In the genomic region with DNA sequence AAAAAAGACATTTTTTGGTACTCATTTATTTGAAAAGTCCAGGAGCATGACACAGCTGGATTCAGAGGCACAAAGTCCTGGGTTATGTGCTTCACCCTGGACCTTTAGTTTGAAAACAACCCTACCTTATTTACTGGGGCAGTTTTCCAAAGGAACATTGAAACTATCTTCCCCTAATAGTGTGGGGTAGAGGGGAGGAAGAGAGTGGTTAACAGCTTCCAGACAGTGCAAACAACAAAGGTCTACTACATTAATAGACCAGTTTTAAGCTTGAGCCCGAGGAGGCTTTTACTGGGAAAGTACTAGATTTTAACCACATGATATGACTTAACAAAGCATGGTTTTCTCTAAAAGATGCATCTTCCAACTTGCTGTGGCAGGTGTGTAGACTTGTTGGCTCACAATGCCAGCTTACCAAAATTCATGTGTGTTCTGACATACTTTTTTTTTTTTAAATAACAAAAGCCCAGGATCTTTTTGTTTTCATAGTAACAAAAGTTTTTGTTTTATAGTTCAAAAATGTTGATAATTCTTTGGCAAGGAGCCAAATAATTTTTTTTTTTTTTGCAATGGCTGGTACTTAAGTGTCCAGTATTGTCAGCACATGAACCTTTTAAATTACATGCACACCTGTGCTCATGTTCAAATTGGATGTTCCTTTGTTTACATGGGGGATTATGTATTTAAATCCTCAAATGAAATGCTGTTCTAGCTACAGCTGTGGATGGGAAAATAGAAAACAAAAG, we compare ENCODE assay signal across 1 cellular context.
TF ChIP-seq lines count a peak whose summit lies in the region.

No MANE protein-coding gene starts in this region.

TF ChIP-seq in K562, 482 proteins besides CTCF, POLR2A, EP300 and RAD21 (continues in another document):
- TF ChIP-seq ZNF184 (CRISPR knock-in tag; IDR thresholded peaks at IDR 0.05) = no peak
- TF ChIP-seq CREM (IDR thresholded peaks at IDR 0.05; ENCODE audit: low read depth) = no peak
- no peak for TF ChIP-seq SRF (CRISPR knock-in tag; IDR thresholded peaks at IDR 0.05)
- TF ChIP-seq ZNF764 (CRISPR knock-in tag; IDR thresholded peaks at IDR 0.05; ENCODE audit: low read depth) = no peak
- TF ChIP-seq, protein P1, sequence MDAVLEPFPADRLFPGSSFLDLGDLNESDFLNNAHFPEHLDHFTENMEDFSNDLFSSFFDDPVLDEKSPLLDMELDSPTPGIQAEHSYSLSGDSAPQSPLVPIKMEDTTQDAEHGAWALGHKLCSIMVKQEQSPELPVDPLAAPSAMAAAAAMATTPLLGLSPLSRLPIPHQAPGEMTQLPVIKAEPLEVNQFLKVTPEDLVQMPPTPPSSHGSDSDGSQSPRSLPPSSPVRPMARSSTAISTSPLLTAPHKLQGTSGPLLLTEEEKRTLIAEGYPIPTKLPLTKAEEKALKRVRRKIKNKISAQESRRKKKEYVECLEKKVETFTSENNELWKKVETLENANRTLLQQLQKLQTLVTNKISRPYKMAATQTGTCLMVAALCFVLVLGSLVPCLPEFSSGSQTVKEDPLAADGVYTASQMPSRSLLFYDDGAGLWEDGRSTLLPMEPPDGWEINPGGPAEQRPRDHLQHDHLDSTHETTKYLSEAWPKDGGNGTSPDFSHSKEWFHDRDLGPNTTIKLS (IDR thresholded peaks at IDR 0.05; ENCODE audit: borderline replicate concordance, low read depth) = no peak
- peak; percentile 99 for TF ChIP-seq NFIC (IDR thresholded peaks at IDR 0.05)
- no peak for TF ChIP-seq RREB1 (CRISPR knock-in tag; IDR thresholded peaks at IDR 0.05)
- TF ChIP-seq C11orf30 (IDR thresholded peaks at IDR 0.05; ENCODE audit: low read depth) = peak; percentile 41; the same call in 1 of the 2 replicates
- 0 out of 2 replicates have a peak, but pooled peaks have one; percentile 13 for TF ChIP-seq MAFG (tag; conservative IDR thresholded peaks at IDR 0.05)
- TF ChIP-seq, protein P2, sequence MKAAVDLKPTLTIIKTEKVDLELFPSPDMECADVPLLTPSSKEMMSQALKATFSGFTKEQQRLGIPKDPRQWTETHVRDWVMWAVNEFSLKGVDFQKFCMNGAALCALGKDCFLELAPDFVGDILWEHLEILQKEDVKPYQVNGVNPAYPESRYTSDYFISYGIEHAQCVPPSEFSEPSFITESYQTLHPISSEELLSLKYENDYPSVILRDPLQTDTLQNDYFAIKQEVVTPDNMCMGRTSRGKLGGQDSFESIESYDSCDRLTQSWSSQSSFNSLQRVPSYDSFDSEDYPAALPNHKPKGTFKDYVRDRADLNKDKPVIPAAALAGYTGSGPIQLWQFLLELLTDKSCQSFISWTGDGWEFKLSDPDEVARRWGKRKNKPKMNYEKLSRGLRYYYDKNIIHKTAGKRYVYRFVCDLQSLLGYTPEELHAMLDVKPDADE (conservative IDR thresholded peaks at IDR 0.05; ENCODE audit: control insufficient read depth, low read depth, low read length) = no peak
- TF ChIP-seq TAF1 (IDR thresholded peaks at IDR 0.05; ENCODE audit: control insufficient read depth, extremely low read depth, insufficient read depth, low read length, severe bottlenecking) = no peak
- no peak for TF ChIP-seq CAMTA2 (CRISPR knock-in tag; conservative IDR thresholded peaks at IDR 0.05)
- no peak for TF ChIP-seq XRCC3 (IDR thresholded peaks at IDR 0.05)
- TF ChIP-seq FOXO4 (CRISPR knock-in tag; IDR thresholded peaks at IDR 0.05) = no peak
- TF ChIP-seq SMARCB1 (IDR thresholded peaks at IDR 0.05; ENCODE audit: insufficient read length, low read depth) = no peak
- peak; percentile 52; the same call in 1 of the 2 replicates for TF ChIP-seq MXI1 (IDR thresholded peaks at IDR 0.05; ENCODE audit: low read depth, low read length)
- no peak for TF ChIP-seq DNMT1 (IDR thresholded peaks at IDR 0.05)
- TF ChIP-seq, protein P3, sequence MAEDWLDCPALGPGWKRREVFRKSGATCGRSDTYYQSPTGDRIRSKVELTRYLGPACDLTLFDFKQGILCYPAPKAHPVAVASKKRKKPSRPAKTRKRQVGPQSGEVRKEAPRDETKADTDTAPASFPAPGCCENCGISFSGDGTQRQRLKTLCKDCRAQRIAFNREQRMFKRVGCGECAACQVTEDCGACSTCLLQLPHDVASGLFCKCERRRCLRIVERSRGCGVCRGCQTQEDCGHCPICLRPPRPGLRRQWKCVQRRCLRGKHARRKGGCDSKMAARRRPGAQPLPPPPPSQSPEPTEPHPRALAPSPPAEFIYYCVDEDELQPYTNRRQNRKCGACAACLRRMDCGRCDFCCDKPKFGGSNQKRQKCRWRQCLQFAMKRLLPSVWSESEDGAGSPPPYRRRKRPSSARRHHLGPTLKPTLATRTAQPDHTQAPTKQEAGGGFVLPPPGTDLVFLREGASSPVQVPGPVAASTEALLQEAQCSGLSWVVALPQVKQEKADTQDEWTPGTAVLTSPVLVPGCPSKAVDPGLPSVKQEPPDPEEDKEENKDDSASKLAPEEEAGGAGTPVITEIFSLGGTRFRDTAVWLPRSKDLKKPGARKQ (CRISPR knock-in tag; IDR thresholded peaks at IDR 0.05) = no peak
- no peak for TF ChIP-seq ZNF277 (CRISPR knock-in tag; IDR thresholded peaks at IDR 0.05; ENCODE audit: borderline replicate concordance)
- TF ChIP-seq CTBP1 (IDR thresholded peaks at IDR 0.05; ENCODE audit: borderline replicate concordance) = no peak
- TF ChIP-seq MYNN (IDR thresholded peaks at IDR 0.05) = peak; percentile 63; the same call in 1 of the 2 replicates
- TF ChIP-seq MYNN (CRISPR knock-in tag; IDR thresholded peaks at IDR 0.05) = no peak
- no peak for TF ChIP-seq HNRNPK (IDR thresholded peaks at IDR 0.05; ENCODE audit: low read depth, low read length, poor library complexity, severe bottlenecking)
- TF ChIP-seq ZNF695 (CRISPR knock-in tag; IDR thresholded peaks at IDR 0.05) = no peak
- TF ChIP-seq ZNF23 (CRISPR knock-in tag; IDR thresholded peaks at IDR 0.05) = no peak
- TF ChIP-seq MCM3 (IDR thresholded peaks at IDR 0.05) = no peak
- TF ChIP-seq MBD2 (IDR thresholded peaks at IDR 0.05; ENCODE audit: borderline replicate concordance, low read depth) = no peak
- TF ChIP-seq, protein P4, sequence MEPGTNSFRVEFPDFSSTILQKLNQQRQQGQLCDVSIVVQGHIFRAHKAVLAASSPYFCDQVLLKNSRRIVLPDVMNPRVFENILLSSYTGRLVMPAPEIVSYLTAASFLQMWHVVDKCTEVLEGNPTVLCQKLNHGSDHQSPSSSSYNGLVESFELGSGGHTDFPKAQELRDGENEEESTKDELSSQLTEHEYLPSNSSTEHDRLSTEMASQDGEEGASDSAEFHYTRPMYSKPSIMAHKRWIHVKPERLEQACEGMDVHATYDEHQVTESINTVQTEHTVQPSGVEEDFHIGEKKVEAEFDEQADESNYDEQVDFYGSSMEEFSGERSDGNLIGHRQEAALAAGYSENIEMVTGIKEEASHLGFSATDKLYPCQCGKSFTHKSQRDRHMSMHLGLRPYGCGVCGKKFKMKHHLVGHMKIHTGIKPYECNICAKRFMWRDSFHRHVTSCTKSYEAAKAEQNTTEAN (CRISPR knock-in tag; IDR thresholded peaks at IDR 0.05) = no peak
- no peak for TF ChIP-seq THAP7 (CRISPR knock-in tag; IDR thresholded peaks at IDR 0.05)
- no peak for TF ChIP-seq GTF2E2 (tag; IDR thresholded peaks at IDR 0.05)
- no peak for TF ChIP-seq CXXC5 (CRISPR knock-in tag; IDR thresholded peaks at IDR 0.05)
- peak; percentile 59 for TF ChIP-seq ZNF384 (IDR thresholded peaks at IDR 0.05; ENCODE audit: low read depth, low read length)
- TF ChIP-seq ZNF316 (IDR thresholded peaks at IDR 0.05) = peak; percentile 32; the same call in 1 of the 2 replicates
- no peak for TF ChIP-seq E2F5 (CRISPR knock-in tag; IDR thresholded peaks at IDR 0.05)
- peak; percentile 47 for TF ChIP-seq NFE2 (IDR thresholded peaks at IDR 0.05; ENCODE audit: low read depth)
- TF ChIP-seq TEAD4 (IDR thresholded peaks at IDR 0.05; ENCODE audit: low read length) = no peak
- TF ChIP-seq TEAD4 (CRISPR knock-in tag; IDR thresholded peaks at IDR 0.05; ENCODE audit: borderline replicate concordance) = no peak
- TF ChIP-seq FOXJ2 (tag; IDR thresholded peaks at IDR 0.05) = no peak
- no peak for TF ChIP-seq HLTF (IDR thresholded peaks at IDR 0.05)
- TF ChIP-seq, protein P5, sequence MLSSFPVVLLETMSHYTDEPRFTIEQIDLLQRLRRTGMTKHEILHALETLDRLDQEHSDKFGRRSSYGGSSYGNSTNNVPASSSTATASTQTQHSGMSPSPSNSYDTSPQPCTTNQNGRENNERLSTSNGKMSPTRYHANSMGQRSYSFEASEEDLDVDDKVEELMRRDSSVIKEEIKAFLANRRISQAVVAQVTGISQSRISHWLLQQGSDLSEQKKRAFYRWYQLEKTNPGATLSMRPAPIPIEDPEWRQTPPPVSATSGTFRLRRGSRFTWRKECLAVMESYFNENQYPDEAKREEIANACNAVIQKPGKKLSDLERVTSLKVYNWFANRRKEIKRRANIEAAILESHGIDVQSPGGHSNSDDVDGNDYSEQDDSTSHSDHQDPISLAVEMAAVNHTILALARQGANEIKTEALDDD (IDR thresholded peaks at IDR 0.05) = 0 out of 2 replicates have a peak, but pooled peaks have one; percentile 25
- no peak for TF ChIP-seq BMI1 (IDR thresholded peaks at IDR 0.05; ENCODE audit: low read length)
- no peak for TF ChIP-seq SRSF9 (IDR thresholded peaks at IDR 0.05; ENCODE audit: borderline replicate concordance, low read depth, low read length)
- peak; percentile 98 for TF ChIP-seq NFIX (CRISPR knock-in tag; IDR thresholded peaks at IDR 0.05; ENCODE audit: low read depth)
- TF ChIP-seq TAF7 (tag; IDR thresholded peaks at IDR 0.05) = no peak
